In the genomic region with DNA sequence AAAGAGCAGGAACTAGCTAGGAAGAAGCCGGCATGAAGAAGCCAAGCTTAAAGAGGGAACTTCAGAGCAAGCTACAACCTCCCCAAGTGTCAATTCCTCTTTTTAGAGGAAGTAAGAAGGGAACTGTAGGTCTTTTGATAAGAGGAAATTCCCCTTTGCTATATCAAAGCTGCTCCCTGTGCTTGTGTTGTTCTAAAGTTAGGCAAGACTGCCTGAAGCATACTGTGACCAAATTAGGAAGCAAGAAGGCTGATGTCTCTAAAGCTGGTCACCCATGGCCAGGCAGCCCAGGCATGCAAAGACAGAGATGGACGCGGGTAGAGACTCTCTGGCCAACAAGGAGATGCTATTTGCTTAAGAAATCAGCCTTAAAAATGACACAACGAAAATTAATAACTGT, we compare ENCODE assay signal across 8 cellular contexts.
A peak's percentile ranks its signal among the peaks of the same experiment; 100 is the strongest.
DNase-seq lines count a peak whose midpoint lies in the region; ATAC-seq and TF ChIP-seq lines count a peak whose summit lies in the region.

No MANE protein-coding gene starts in this region.

- TF ChIP-seq POLR2A in NB4 (IDR thresholded peaks at IDR 0.05; ENCODE audit: extremely low read depth, insufficient read length), result no peak

- TF ChIP-seq CTCF in GM12864 (IDR thresholded peaks at IDR 0.05; ENCODE audit: low read depth, low read length, missing control alignments) (no peak), NB4 (IDR thresholded peaks at IDR 0.05; ENCODE audit: low read depth, low read length) (no peak)

- DNase-seq in GM12864 (ENCODE audit: low read depth), result peak; percentile 76
- peak; percentile 93 for DNase-seq in NB4 (ENCODE audit: low read depth)
- DNase-seq in caudate nucleus (lab: John Stamatoyannopoulos, UW), result peak in 6 of 61 donors; percentile 10 to 50 (median 28)
- DNase-seq in medulla oblongata (ENCODE audit: extremely low spot score), result peak; percentile 89
- no peak for DNase-seq in NCI-H446 (lab: John Stamatoyannopoulos, UW)
- no peak for DNase-seq in retina
- no peak for DNase-seq in cerebellar nuclear complex (lab: John Stamatoyannopoulos, UW)

- peak overlapping the region; percentile 89 for H3K27ac ChIP-seq in caudate nucleus (ENCODE audit: low read depth, low read length)

- H3K4me3 ChIP-seq in GM12864 (ENCODE audit: low read depth, low read length) (peak overlapping the region; percentile 50), NB4 (ENCODE audit: low read depth, low read length) (no peak overlapping the region)

- ATAC-seq in GM21619 (IDR thresholded peaks at IDR 0.05; ENCODE audit: unreplicated experiment), result peak; percentile 58

Comparison
In these comparisons a context has a peak if more than half of its experiments do, and no peak if none do; other contexts are left out.
1. DNase-seq: peak in GM12864 (single experiment), NB4 (single experiment) and medulla oblongata (single experiment); none in NCI-H446 (0 of 2), retina (single experiment) and cerebellar nuclear complex (0 of 2).